ENCODE assay signal across 1 cellular context in the genomic region with DNA sequence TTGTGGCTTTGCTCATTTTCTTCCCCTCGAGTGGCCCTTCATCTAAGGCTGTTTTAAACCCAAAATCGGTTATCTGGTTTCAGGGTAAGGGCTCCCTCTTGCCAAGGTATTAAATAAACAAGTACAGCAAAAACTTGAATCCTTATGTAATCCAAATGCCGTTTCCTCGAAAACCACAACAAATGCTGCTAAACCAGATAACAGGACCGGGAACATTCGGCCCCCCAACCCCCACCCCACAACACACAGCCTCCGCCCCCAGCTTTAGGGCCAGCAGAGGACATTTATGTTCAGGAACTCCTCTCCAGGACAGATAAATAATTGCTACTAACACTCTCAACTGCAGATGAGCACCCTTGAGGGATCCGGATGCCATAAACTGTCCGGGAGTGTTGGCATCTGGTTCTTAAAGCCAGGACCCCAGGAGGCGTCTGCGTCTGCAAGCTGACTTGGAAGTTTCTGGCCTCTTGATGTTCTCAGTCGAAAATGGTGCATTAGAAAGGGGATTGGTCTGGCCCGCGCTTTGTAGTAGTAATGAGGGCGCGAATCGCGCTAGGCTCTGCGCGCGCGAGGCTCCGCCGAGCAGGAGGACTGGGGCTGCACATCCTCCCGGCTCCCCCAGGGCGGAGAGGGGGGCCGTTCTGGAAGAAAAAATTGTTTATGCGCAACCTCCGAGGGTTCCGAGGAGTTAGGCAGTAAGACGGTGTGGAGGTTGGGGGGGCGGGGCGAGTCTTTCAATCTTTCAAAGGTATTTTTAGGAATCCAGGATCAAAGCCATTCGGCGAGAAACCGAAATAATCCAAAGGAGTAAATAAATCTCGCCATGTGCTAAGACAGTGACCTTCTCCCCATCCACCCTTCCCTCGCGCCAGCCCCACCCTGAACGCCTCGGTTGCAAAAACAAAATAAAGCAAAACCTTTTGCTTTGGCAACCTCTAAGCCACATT.
TF ChIP-seq lines count a peak whose summit lies in the region.

No MANE protein-coding gene starts in this region.

TF ChIP-seq in HepG2, 621 proteins besides CTCF, POLR2A, EP300 and RAD21 (continued from another document and continues in another):
- TF ChIP-seq, protein P1, sequence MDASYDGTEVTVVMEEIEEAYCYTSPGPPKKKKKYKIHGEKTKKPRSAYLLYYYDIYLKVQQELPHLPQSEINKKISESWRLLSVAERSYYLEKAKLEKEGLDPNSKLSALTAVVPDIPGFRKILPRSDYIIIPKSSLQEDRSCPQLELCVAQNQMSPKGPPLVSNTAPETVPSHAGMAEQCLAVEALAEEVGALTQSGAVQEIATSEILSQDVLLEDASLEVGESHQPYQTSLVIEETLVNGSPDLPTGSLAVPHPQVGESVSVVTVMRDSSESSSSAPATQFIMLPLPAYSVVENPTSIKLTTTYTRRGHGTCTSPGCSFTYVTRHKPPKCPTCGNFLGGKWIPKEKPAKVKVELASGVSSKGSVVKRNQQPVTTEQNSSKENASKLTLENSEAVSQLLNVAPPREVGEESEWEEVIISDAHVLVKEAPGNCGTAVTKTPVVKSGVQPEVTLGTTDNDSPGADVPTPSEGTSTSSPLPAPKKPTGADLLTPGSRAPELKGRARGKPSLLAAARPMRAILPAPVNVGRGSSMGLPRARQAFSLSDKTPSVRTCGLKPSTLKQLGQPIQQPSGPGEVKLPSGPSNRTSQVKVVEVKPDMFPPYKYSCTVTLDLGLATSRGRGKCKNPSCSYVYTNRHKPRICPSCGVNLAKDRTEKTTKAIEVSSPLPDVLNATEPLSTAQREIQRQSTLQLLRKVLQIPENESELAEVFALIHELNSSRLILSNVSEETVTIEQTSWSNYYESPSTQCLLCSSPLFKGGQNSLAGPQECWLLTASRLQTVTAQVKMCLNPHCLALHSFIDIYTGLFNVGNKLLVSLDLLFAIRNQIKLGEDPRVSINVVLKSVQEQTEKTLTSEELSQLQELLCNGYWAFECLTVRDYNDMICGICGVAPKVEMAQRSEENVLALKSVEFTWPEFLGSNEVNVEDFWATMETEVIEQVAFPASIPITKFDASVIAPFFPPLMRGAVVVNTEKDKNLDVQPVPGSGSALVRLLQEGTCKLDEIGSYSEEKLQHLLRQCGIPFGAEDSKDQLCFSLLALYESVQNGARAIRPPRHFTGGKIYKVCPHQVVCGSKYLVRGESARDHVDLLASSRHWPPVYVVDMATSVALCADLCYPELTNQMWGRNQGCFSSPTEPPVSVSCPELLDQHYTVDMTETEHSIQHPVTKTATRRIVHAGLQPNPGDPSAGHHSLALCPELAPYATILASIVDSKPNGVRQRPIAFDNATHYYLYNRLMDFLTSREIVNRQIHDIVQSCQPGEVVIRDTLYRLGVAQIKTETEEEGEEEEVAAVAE (CRISPR knock-in tag; IDR thresholded peaks at IDR 0.05; ENCODE audit: borderline replicate concordance), result no peak
- TF ChIP-seq KAT2B (IDR thresholded peaks at IDR 0.05; ENCODE audit: borderline replicate concordance, low read depth, low read length) (no peak), ZNF335 (CRISPR knock-in tag; IDR thresholded peaks at IDR 0.05) (no peak), REPIN1 (CRISPR knock-in tag; IDR thresholded peaks at IDR 0.05; ENCODE audit: borderline replicate concordance, low read depth) (peak; percentile 66; the same call in 1 of the 2 replicates), ADNP (CRISPR knock-in tag; IDR thresholded peaks at IDR 0.05) (no peak), NFATC3 (CRISPR knock-in tag; IDR thresholded peaks at IDR 0.05) (no peak), ZNF883 (CRISPR knock-in tag; IDR thresholded peaks at IDR 0.05; ENCODE audit: not compliant biosample characterization) (no peak), NPAS2 (CRISPR knock-in tag; IDR thresholded peaks at IDR 0.05; ENCODE audit: borderline replicate concordance) (no peak), ZNF605 (CRISPR knock-in tag; IDR thresholded peaks at IDR 0.05) (peak; percentile 35; the same call in 1 of the 2 replicates), ZNF775 (CRISPR knock-in tag; IDR thresholded peaks at IDR 0.05; ENCODE audit: borderline replicate concordance) (no peak), MED8 (CRISPR knock-in tag; IDR thresholded peaks at IDR 0.05; ENCODE audit: insufficient replicate concordance) (peak; percentile 31), XRCC5 (optimal IDR thresholded peaks at IDR 0.05; ENCODE audit: low read length) (no peak), HNF4G (IDR thresholded peaks at IDR 0.05; ENCODE audit: borderline replicate concordance, low read depth, low read length) (no peak), HNF4G (CRISPR knock-in tag; IDR thresholded peaks at IDR 0.05; ENCODE audit: borderline replicate concordance, low read depth) (no peak), ZNF570 (CRISPR knock-in tag; IDR thresholded peaks at IDR 0.05; ENCODE audit: borderline replicate concordance) (no peak), ZNF253 (CRISPR knock-in tag; IDR thresholded peaks at IDR 0.05; ENCODE audit: borderline replicate concordance) (0 out of 2 replicates have a peak, but pooled peaks have one; percentile 57), RFX3 (CRISPR knock-in tag; IDR thresholded peaks at IDR 0.05) (no peak), MXD4 (CRISPR knock-in tag; IDR thresholded peaks at IDR 0.05) (no peak), MBNL3 (CRISPR knock-in tag; conservative IDR thresholded peaks at IDR 0.05) (no peak), ZNF224 (CRISPR knock-in tag; IDR thresholded peaks at IDR 0.05) (no peak), NR1H2 (CRISPR knock-in tag; IDR thresholded peaks at IDR 0.05; ENCODE audit: borderline replicate concordance, low read depth) (no peak), SIN3A (IDR thresholded peaks at IDR 0.05; ENCODE audit: borderline replicate concordance, low read depth, low read length) (no peak; the same call in 1 of the 2 replicates), ESRRA (CRISPR knock-in tag; IDR thresholded peaks at IDR 0.05; ENCODE audit: low read depth) (0 out of 2 replicates have a peak, but pooled peaks have one; percentile 9), RBAK (CRISPR knock-in tag; IDR thresholded peaks at IDR 0.05) (no peak), SIN3B (IDR thresholded peaks at IDR 0.05; ENCODE audit: low read length) (no peak), ZSCAN31 (CRISPR knock-in tag; IDR thresholded peaks at IDR 0.05; ENCODE audit: low read depth) (no peak), ZNF143 (CRISPR knock-in tag; IDR thresholded peaks at IDR 0.05) (no peak)
- TF ChIP-seq, protein P2, sequence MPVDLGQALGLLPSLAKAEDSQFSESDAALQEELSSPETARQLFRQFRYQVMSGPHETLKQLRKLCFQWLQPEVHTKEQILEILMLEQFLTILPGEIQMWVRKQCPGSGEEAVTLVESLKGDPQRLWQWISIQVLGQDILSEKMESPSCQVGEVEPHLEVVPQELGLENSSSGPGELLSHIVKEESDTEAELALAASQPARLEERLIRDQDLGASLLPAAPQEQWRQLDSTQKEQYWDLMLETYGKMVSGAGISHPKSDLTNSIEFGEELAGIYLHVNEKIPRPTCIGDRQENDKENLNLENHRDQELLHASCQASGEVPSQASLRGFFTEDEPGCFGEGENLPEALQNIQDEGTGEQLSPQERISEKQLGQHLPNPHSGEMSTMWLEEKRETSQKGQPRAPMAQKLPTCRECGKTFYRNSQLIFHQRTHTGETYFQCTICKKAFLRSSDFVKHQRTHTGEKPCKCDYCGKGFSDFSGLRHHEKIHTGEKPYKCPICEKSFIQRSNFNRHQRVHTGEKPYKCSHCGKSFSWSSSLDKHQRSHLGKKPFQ (CRISPR knock-in tag; IDR thresholded peaks at IDR 0.05; ENCODE audit: insufficient replicate concordance), result no peak
- TF ChIP-seq, protein P3, sequence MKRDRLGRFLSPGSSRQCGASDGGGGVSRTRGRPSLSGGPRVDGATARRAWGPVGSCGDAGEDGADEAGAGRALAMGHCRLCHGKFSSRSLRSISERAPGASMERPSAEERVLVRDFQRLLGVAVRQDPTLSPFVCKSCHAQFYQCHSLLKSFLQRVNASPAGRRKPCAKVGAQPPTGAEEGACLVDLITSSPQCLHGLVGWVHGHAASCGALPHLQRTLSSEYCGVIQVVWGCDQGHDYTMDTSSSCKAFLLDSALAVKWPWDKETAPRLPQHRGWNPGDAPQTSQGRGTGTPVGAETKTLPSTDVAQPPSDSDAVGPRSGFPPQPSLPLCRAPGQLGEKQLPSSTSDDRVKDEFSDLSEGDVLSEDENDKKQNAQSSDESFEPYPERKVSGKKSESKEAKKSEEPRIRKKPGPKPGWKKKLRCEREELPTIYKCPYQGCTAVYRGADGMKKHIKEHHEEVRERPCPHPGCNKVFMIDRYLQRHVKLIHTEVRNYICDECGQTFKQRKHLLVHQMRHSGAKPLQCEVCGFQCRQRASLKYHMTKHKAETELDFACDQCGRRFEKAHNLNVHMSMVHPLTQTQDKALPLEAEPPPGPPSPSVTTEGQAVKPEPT (CRISPR knock-in tag; IDR thresholded peaks at IDR 0.05; ENCODE audit: low read depth), result no peak
- TF ChIP-seq, protein P4, sequence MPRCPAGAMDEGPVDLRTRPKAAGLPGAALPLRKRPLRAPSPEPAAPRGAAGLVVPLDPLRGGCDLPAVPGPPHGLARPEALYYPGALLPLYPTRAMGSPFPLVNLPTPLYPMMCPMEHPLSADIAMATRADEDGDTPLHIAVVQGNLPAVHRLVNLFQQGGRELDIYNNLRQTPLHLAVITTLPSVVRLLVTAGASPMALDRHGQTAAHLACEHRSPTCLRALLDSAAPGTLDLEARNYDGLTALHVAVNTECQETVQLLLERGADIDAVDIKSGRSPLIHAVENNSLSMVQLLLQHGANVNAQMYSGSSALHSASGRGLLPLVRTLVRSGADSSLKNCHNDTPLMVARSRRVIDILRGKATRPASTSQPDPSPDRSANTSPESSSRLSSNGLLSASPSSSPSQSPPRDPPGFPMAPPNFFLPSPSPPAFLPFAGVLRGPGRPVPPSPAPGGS (CRISPR knock-in tag; IDR thresholded peaks at IDR 0.05), result no peak
- TF ChIP-seq, protein P5, sequence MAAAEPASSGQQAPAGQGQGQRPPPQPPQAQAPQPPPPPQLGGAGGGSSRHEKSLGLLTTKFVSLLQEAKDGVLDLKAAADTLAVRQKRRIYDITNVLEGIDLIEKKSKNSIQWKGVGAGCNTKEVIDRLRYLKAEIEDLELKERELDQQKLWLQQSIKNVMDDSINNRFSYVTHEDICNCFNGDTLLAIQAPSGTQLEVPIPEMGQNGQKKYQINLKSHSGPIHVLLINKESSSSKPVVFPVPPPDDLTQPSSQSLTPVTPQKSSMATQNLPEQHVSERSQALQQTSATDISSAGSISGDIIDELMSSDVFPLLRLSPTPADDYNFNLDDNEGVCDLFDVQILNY (CRISPR knock-in tag; conservative IDR thresholded peaks at IDR 0.05), result 0 out of 2 replicates have a peak, but pooled peaks have one; percentile 38
- TF ChIP-seq, protein P6, sequence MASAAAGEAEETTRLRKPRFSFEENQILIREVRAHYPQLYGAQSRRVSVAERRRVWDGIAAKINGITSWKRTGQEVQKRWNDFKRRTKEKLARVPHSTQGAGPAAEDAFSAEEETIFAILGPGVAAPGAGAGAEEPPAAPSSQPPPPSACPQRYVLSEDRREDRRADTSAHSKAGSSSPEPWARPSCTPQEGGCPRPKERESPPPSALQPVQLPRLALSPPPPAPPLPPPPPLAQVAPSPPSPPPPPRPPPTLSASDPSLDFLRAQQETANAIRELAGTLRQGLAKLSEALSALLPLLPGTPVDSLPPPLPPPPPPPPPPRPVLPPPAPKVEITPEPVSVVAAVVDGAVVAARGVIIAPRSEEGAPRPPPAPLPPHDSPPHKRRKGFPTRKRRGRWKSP (CRISPR knock-in tag; IDR thresholded peaks at IDR 0.05), result peak; percentile 74
- TF ChIP-seq, protein P7, sequence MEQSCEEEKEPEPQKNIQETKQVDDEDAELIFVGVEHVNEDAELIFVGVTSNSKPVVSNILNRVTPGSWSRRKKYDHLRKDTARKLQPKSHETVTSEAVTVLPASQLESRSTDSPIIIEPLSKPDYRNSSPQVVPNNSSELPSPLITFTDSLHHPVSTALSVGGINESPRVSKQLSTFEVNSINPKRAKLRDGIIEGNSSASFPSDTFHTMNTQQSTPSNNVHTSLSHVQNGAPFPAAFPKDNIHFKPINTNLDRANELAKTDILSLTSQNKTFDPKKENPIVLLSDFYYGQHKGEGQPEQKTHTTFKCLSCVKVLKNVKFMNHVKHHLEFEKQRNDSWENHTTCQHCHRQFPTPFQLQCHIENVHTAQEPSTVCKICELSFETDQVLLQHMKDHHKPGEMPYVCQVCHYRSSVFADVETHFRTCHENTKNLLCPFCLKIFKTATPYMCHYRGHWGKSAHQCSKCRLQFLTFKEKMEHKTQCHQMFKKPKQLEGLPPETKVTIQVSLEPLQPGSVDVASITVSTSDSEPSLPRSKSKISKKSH (CRISPR knock-in tag; IDR thresholded peaks at IDR 0.05; ENCODE audit: borderline replicate concordance), result no peak
- TF ChIP-seq, protein P8, sequence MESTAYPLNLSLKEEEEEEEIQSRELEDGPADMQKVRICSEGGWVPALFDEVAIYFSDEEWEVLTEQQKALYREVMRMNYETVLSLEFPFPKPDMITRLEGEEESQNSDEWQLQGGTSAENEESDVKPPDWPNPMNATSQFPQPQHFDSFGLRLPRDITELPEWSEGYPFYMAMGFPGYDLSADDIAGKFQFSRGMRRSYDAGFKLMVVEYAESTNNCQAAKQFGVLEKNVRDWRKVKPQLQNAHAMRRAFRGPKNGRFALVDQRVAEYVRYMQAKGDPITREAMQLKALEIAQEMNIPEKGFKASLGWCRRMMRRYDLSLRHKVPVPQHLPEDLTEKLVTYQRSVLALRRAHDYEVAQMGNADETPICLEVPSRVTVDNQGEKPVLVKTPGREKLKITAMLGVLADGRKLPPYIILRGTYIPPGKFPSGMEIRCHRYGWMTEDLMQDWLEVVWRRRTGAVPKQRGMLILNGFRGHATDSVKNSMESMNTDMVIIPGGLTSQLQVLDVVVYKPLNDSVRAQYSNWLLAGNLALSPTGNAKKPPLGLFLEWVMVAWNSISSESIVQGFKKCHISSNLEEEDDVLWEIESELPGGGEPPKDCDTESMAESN (CRISPR knock-in tag; conservative IDR thresholded peaks at IDR 0.05), result no peak
- TF ChIP-seq, protein P9, sequence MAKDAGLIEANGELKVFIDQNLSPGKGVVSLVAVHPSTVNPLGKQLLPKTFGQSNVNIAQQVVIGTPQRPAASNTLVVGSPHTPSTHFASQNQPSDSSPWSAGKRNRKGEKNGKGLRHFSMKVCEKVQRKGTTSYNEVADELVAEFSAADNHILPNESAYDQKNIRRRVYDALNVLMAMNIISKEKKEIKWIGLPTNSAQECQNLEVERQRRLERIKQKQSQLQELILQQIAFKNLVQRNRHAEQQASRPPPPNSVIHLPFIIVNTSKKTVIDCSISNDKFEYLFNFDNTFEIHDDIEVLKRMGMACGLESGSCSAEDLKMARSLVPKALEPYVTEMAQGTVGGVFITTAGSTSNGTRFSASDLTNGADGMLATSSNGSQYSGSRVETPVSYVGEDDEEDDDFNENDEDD (CRISPR knock-in tag; IDR thresholded peaks at IDR 0.05; ENCODE audit: borderline replicate concordance), result peak; percentile 44; the same call in 1 of the 2 replicates
- TF ChIP-seq, protein P10, sequence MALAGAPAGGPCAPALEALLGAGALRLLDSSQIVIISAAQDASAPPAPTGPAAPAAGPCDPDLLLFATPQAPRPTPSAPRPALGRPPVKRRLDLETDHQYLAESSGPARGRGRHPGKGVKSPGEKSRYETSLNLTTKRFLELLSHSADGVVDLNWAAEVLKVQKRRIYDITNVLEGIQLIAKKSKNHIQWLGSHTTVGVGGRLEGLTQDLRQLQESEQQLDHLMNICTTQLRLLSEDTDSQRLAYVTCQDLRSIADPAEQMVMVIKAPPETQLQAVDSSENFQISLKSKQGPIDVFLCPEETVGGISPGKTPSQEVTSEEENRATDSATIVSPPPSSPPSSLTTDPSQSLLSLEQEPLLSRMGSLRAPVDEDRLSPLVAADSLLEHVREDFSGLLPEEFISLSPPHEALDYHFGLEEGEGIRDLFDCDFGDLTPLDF (CRISPR knock-in tag; IDR thresholded peaks at IDR 0.05), result 0 out of 2 replicates have a peak, but pooled peaks have one; percentile 47
